Comparison of ENCODE assay signal across 12 cellular contexts in genomic region chr10:126459878-126460481, GRCh38.
A peak's percentile ranks its signal among the peaks of the same experiment; 100 is the strongest.
DNase-seq lines count a peak whose midpoint lies in the region; ATAC-seq and TF ChIP-seq lines count a peak whose summit lies in the region.
"Had no signal": no experiment of that assay in that cellular context is flagged by ENCODE, and none has a peak within 500 bp of the region (broad histone marks: within the 10 kb centered on the region; RNA-seq: fewer than 3 reads in every experiment).

No MANE protein-coding gene starts in this region.

- no peak overlapping the region for H3K9ac ChIP-seq in HCT116 (ENCODE audit: low read length)
- H3K9ac ChIP-seq: parathyroid adenoma had no signal

- H3K9me3 ChIP-seq in HCT116 (ENCODE audit: control insufficient read depth in 1 of 2, insufficient read depth in 1 of 2, low read depth in 1 of 2, low read length in 2 of 2) (no peaks in the 10 kb centered on the region), hepatocyte (ENCODE audit: low read depth) (no peaks in the 10 kb centered on the region), sigmoid colon (no peaks in the 10 kb centered on the region)

- CTCF ChIA-PET in HCT116 (lab: Charles Lee): no interaction called here

- H3K27me3 ChIP-seq in HCT116 (ENCODE audit: insufficient read depth, low read length) (peaks cover 49% of the 10 kb centered on the region), hepatocyte (no peaks in the 10 kb centered on the region), sigmoid colon (peaks cover 0 to 2% (median 0%) of the 10 kb centered on the region in 3 donors)

- TF ChIP-seq POLR2A in HCT116 (IDR thresholded peaks at IDR 0.05; ENCODE audit: borderline replicate concordance, extremely low read depth, insufficient read depth, insufficient read length): no peak
- TF ChIP-seq POLR2A in sigmoid colon (IDR thresholded peaks at IDR 0.05): no peak

- H3K9me2 ChIP-seq in HCT116 (ENCODE audit: insufficient read depth) (no peaks in the 10 kb centered on the region), hepatocyte (replicated peaks; ENCODE audit: insufficient read depth) (no peaks in the 10 kb centered on the region)

- H3K79me2 ChIP-seq in HCT116 (ENCODE audit: insufficient read depth, low read length): no peaks in the 10 kb centered on the region
- no peaks in the 10 kb centered on the region for H3K79me2 ChIP-seq in hepatocyte
- H3K79me2 ChIP-seq: parathyroid adenoma had no signal

- no peak for TF ChIP-seq EP300 in sigmoid colon (IDR thresholded peaks at IDR 0.05)

- H3K4me2 ChIP-seq in HCT116 (ENCODE audit: low read length) (peak overlapping the region; percentile 47), hepatocyte (no peak overlapping the region)

- intact Hi-C loops in HCT116 (cut with micrococcal nuclease): no loop called here
- intact Hi-C loops in sigmoid colon (cut with DNase I): no loop called here

- H3K4me1 ChIP-seq in HCT116 (ENCODE audit: control insufficient read depth in 1 of 2, insufficient read depth in 2 of 2, low read length in 2 of 2) (peaks cover 5 to 15% of the 10 kb centered on the region in 2 experiments), hepatocyte (ENCODE audit: insufficient read depth) (no peaks in the 10 kb centered on the region), sigmoid colon (peaks cover 0 to 9% (median 0%) of the 10 kb centered on the region in 4 donors)
- H3K4me1 ChIP-seq: parathyroid adenoma had no signal

- POLR2A ChIA-PET in HCT116 (lab: Charles Lee): no interaction called here

- H3K4me3 ChIP-seq in HCT116 (replicated peaks in 1 of 2; ENCODE audit: low read depth in 1 of 2, low read length in 2 of 2) (no peak overlapping the region), hepatocyte (no peak overlapping the region), sigmoid colon (no peak overlapping the region)

- BruUV-seq in HCT116 (replicated peaks; lab: Mats Ljungman, UMichigan): no TSS peak

- WGBS in hepatocyte (ENCODE audit: low lambda C conversion rate, missing lambda C conversion rate): 77% methylated on average over 6 of the region's 6 CpGs
- WGBS in sigmoid colon, 2 donors: 75 to 82% methylated on average over 6 of the region's 6 CpGs

- in situ Hi-C loops in ACHN (cut with HindIII; ENCODE audit: low pct_ligation_motif_present, low pct_unique_long_range_greater_than_20kb, low sequenced_read_pairs): no loop called here

- peak; percentile 86 for DNase-seq in ACHN
- DNase-seq in HCT116 (ENCODE audit: low read depth, low spot score): peak; percentile 72
- DNase-seq in T1000 (lab: John Stamatoyannopoulos, UW): peak; percentile 79
- DNase-seq in hepatocyte (ENCODE audit: low spot score): peak; percentile 30
- DNase-seq in stimulated activated CD8-positive, alpha-beta memory T cell treated with anti-CD3 and anti-CD28 coated beads, Interleukin-4, amount 100 ng/mL, for 48 hours: no peak
- no peak for DNase-seq in iPS-NIHi7 (ENCODE audit: extremely low spot score)
- DNase-seq in sigmoid colon: no peak
- no peak for DNase-seq in midbrain (lab: John Stamatoyannopoulos, UW)
- DNase-seq: activated CD4-positive, CD25-positive, alpha-beta regulatory T cell treated with anti-CD3 and anti-CD28 coated beads, Interleukin-2, amount 50 U/mL, for 72 hours; DND-41; NCI-H524 had no signal

- TF ChIP-seq CTCF in HCT116 (IDR thresholded peaks at IDR 0.05 in 2 of 3, conservative IDR thresholded peaks at IDR 0.05 in 1 of 3; ENCODE audit: borderline replicate concordance in 1 of 3, insufficient read depth in 1 of 3, low read depth in 2 of 3, low read length in 2 of 3) (no peak), hepatocyte (IDR thresholded peaks at IDR 0.05; ENCODE audit: poor library complexity) (no peak), sigmoid colon (IDR thresholded peaks at IDR 0.05) (no peak)

- H4K20me1 ChIP-seq in HCT116 (ENCODE audit: insufficient read depth) (no peaks in the 10 kb centered on the region), hepatocyte (ENCODE audit: insufficient read depth, poor library complexity, severe bottlenecking) (no peaks in the 10 kb centered on the region)

- H3K36me3 ChIP-seq in HCT116 (ENCODE audit: control insufficient read depth in 1 of 2, insufficient read depth in 2 of 2, low read length in 2 of 2) (no peaks in the 10 kb centered on the region), hepatocyte (replicated peaks; ENCODE audit: insufficient read depth, low read depth) (no peaks in the 10 kb centered on the region), sigmoid colon (no peaks in the 10 kb centered on the region)

- TF ChIP-seq RAD21 in HCT116 (IDR thresholded peaks at IDR 0.05; ENCODE audit: low read depth): no peak

- RAD21 ChIA-PET in HCT116 (lab: Charles Lee; ENCODE audit: low non-redundant PET in 1 of 2, low total read pairs in 2 of 2, uncharacterized antibody in 2 of 2, unreplicated experiment in 2 of 2): no interaction called here

- peak; percentile 79 for ATAC-seq in HCT116

- no peak overlapping the region for H3K27ac ChIP-seq in HCT116 (ENCODE audit: low read depth, low read length)
- H3K27ac ChIP-seq in hepatocyte: no peak overlapping the region
- H3K27ac ChIP-seq in sigmoid colon: no peak overlapping the region
- H3K27ac ChIP-seq: parathyroid adenoma had no signal

- H2AFZ ChIP-seq in HCT116 (ENCODE audit: low read depth, low read length, poor library complexity, severe bottlenecking) (no peak overlapping the region), hepatocyte (no peak overlapping the region)
- H2AFZ ChIP-seq: parathyroid adenoma had no signal

TF ChIP-seq in HCT116, 20 proteins besides CTCF, POLR2A, EP300 and RAD21 (continues in another document):
- TF ChIP-seq EZH2 (IDR thresholded peaks at IDR 0.05) (no peak), YY1 (IDR thresholded peaks at IDR 0.05; ENCODE audit: extremely low read depth, insufficient replicate concordance, low read depth, low read length) (no peak), CBX3 (IDR thresholded peaks at IDR 0.05; ENCODE audit: low read depth) (peak; percentile 82), ZBTB33 (IDR thresholded peaks at IDR 0.05; ENCODE audit: extremely low read depth, insufficient replicate concordance, low read length) (no peak), SRF (IDR thresholded peaks at IDR 0.05; ENCODE audit: low read depth) (peak; percentile 92), CEBPB (IDR thresholded peaks at IDR 0.05; ENCODE audit: low read depth) (peak; percentile 87), POLR2AphosphoS5 (IDR thresholded peaks at IDR 0.05; ENCODE audit: low read depth, low read length) (no peak), ZNF274 (IDR thresholded peaks at IDR 0.05; ENCODE audit: low read depth, low read length) (no peak), ELF1 (IDR thresholded peaks at IDR 0.05; ENCODE audit: borderline replicate concordance, low read depth) (no peak), MAX (IDR thresholded peaks at IDR 0.05) (peak; percentile 59; the same call in 1 of the 2 replicates), ATF3 (IDR thresholded peaks at IDR 0.05) (no peak), ZFX (IDR thresholded peaks at IDR 0.05) (no peak), EZH2phosphoT487 (IDR thresholded peaks at IDR 0.05; ENCODE audit: borderline replicate concordance) (no peak), SIN3A (IDR thresholded peaks at IDR 0.05; ENCODE audit: low read depth) (no peak), JUND (IDR thresholded peaks at IDR 0.05) (peak; percentile 77), SP1 (IDR thresholded peaks at IDR 0.05; ENCODE audit: low read depth) (peak; percentile 57), EGR1 (IDR thresholded peaks at IDR 0.05; ENCODE audit: low read depth) (no peak), FOSL1 (IDR thresholded peaks at IDR 0.05; ENCODE audit: low read depth) (peak; percentile 77)

Comparison
In these comparisons a context has a peak if more than half of its experiments do, and no peak if none do; other contexts are left out.
1. DNase-seq: peak in ACHN (single experiment), HCT116 (single experiment), T1000 (single experiment) and hepatocyte (single experiment); none in stimulated activated CD8-positive, alpha-beta memory T cell treated with anti-CD3 and anti-CD28 coated beads, Interleukin-4, amount 100 ng/mL, for 48 hours (single experiment), iPS-NIHi7 (single experiment), sigmoid colon (single experiment) and midbrain (single experiment).